8 cellular contexts compared by ENCODE assay signal in genomic region chr22:31106651-31107205, GRCh38. TPM values are rescaled to one million over a fixed set of nuclear protein-coding genes. Genes with fewer than 3 reads are reported as not detected.
DNase-seq lines count a peak whose midpoint lies in the region; ATAC-seq and TF ChIP-seq lines count a peak whose summit lies in the region.

No MANE protein-coding gene starts in this region.

- in situ Hi-C loops in gastrocnemius medialis (cut with MboI; ENCODE audit: low sequenced_read_pairs in 4 of 4), result no loop called here

- POLR2A ChIA-PET in activated CD8-positive, alpha-beta T cell treated with anti-CD3 and anti-CD28 coated beads, Interleukin-2, amount 10 ng/mL, durations not matched to agents 7 days and 5 days (lab: Charles Lee), result no interaction called here

- no peak for TF ChIP-seq CTCF in gastrocnemius medialis (IDR thresholded peaks at IDR 0.05 in 4 of 5, conservative IDR thresholded peaks at IDR 0.05 in 1 of 5)

- no peak for TF ChIP-seq POLR2A in gastrocnemius medialis (IDR thresholded peaks at IDR 0.05)

- H3K9me3 ChIP-seq in gastrocnemius medialis, result no peaks in the 10 kb centered on the region

- no peaks in the 10 kb centered on the region for H3K27me3 ChIP-seq in gastrocnemius medialis

- intact Hi-C loops in left cardiac atrium (cut with DNase I), result loop anchor here (1.0 to 5.0 kb wide), 2 partner anchors 41 to 42 kb away; no protein-coding TSS in a partner anchor
- intact Hi-C loops in gastrocnemius medialis (cut with DNase I; ENCODE audit: low total_unique reads), result loop anchor here (1.0 kb wide), 5 partner anchors 13 to 124 kb away; partner anchors contain the start of gene RNF185

- H3K4me3 Mint-ChIP-seq in activated CD8-positive, alpha-beta T cell treated with anti-CD3 and anti-CD28 coated beads, Interleukin-2, amount 10 ng/mL, durations not matched to agents 7 days and 5 days, result peak overlapping the region; percentile 86

- H3K9me3 Mint-ChIP-seq in activated CD8-positive, alpha-beta T cell treated with anti-CD3 and anti-CD28 coated beads, Interleukin-2, amount 10 ng/mL, durations not matched to agents 7 days and 5 days (ENCODE audit: insufficient read depth), result no peaks in the 10 kb centered on the region

- no peak for ATAC-seq in activated CD8-positive, alpha-beta T cell treated with anti-CD3 and anti-CD28 coated beads, Interleukin-2, amount 10 ng/mL, durations not matched to agents 7 days and 5 days
- ATAC-seq in left cardiac atrium (peak; percentile 16 to 28), gastrocnemius medialis (peak in 1 of 2 donors; percentile 3), GM18520 (IDR thresholded peaks at IDR 0.05; ENCODE audit: unreplicated experiment) (no peak)

- CTCF ChIA-PET in activated CD8-positive, alpha-beta T cell treated with anti-CD3 and anti-CD28 coated beads, Interleukin-2, amount 10 ng/mL, durations not matched to agents 7 days and 5 days (lab: Charles Lee), result interaction anchor here (0.6 to 2.6 kb wide), 26 partner anchors 11 to 500 kb away, joined by 3 to 22 read pairs (median 4); partner anchors contain the start of genes PIK3IP1, RNF185 and TCN2

- peak overlapping the region; percentile 93 to 98 (median 96) for H3K27ac ChIP-seq in gastrocnemius medialis

- peaks cover 28 to 36% of the 10 kb centered on the region in 2 donors for H3K4me1 ChIP-seq in gastrocnemius medialis

- DNase-seq in GM04504 (ENCODE audit: low read depth) (peak; percentile 36), left cardiac atrium (no peak), gastrocnemius medialis (no peak), NCI-H146 (lab: John Stamatoyannopoulos, UW) (no peak), T-helper 9 cell (no peak), NCI-H2029 (lab: John Stamatoyannopoulos, UW) (no peak)
- DNase-seq in activated CD8-positive, alpha-beta T cell treated with anti-CD3 and anti-CD28 coated beads, Interleukin-2, amount 10 ng/mL, durations not matched to agents 7 days and 5 days, result no peak

- no peaks in the 10 kb centered on the region for H3K27me3 Mint-ChIP-seq in activated CD8-positive, alpha-beta T cell treated with anti-CD3 and anti-CD28 coated beads, Interleukin-2, amount 10 ng/mL, durations not matched to agents 7 days and 5 days (ENCODE audit: low read depth)

- H3K36me3 Mint-ChIP-seq in activated CD8-positive, alpha-beta T cell treated with anti-CD3 and anti-CD28 coated beads, Interleukin-2, amount 10 ng/mL, durations not matched to agents 7 days and 5 days (ENCODE audit: low read depth), result peaks cover 2% of the 10 kb centered on the region

- H3K4me1 Mint-ChIP-seq in activated CD8-positive, alpha-beta T cell treated with anti-CD3 and anti-CD28 coated beads, Interleukin-2, amount 10 ng/mL, durations not matched to agents 7 days and 5 days (ENCODE audit: low read depth), result peaks cover 10% of the 10 kb centered on the region

- H3K36me3 ChIP-seq in gastrocnemius medialis, result peaks cover 0 to 5% of the 10 kb centered on the region in 2 donors

- peak overlapping the region; percentile 68 to 81 (median 80) for H3K4me3 ChIP-seq in gastrocnemius medialis

- no peak overlapping the region for H3K27ac Mint-ChIP-seq in activated CD8-positive, alpha-beta T cell treated with anti-CD3 and anti-CD28 coated beads, Interleukin-2, amount 10 ng/mL, durations not matched to agents 7 days and 5 days

RNA-seq across cellular contexts. Expression of gene SELENOM, which starts 0.6 kb away (rescaled TPM):
- total RNA-seq in activated CD8-positive, alpha-beta T cell treated with anti-CD3 and anti-CD28 coated beads, Interleukin-2, amount 10 ng/mL, durations not matched to agents 7 days and 5 days, result under 1 TPM; 0.76 to 0.87 TPM
- total RNA-seq in left cardiac atrium (100 to 1,000 TPM; 118 to 145 TPM), gastrocnemius medialis (100 to 1,000 TPM; 144 to 184 (median 157) TPM)

RNA-seq across cellular contexts. Expression of gene INPP5J, which starts 16.0 kb away (rescaled TPM):
- total RNA-seq in activated CD8-positive, alpha-beta T cell treated with anti-CD3 and anti-CD28 coated beads, Interleukin-2, amount 10 ng/mL, durations not matched to agents 7 days and 5 days, result not detected
- total RNA-seq in left cardiac atrium, result 10 to 100 TPM; 13.3 to 26.4 TPM
- under 1 TPM; 0.15 to 0.33 (median 0.28) TPM for total RNA-seq in gastrocnemius medialis

RNA-seq across cellular contexts. Expression of gene SMTN, which starts 25.6 kb away (rescaled TPM):
- total RNA-seq in activated CD8-positive, alpha-beta T cell treated with anti-CD3 and anti-CD28 coated beads, Interleukin-2, amount 10 ng/mL, durations not matched to agents 7 days and 5 days, result 10 to 100 TPM; 51.0 to 61.7 TPM
- total RNA-seq in left cardiac atrium (100 to 1,000 TPM; 142 to 150 TPM), gastrocnemius medialis (100 to 1,000 TPM in 1 of 4 donors, 10 to 100 TPM in 3; 39.5 to 104 (median 45.3) TPM)

RNA-seq across cellular contexts. Expression of gene PLA2G3, which starts 33.6 kb away (rescaled TPM):
- not detected for total RNA-seq in activated CD8-positive, alpha-beta T cell treated with anti-CD3 and anti-CD28 coated beads, Interleukin-2, amount 10 ng/mL, durations not matched to agents 7 days and 5 days
- total RNA-seq in left cardiac atrium (not detected), gastrocnemius medialis (not detected)

RNA-seq across cellular contexts. Expression of gene RNF185, which starts 53.3 kb away (rescaled TPM):
- total RNA-seq in activated CD8-positive, alpha-beta T cell treated with anti-CD3 and anti-CD28 coated beads, Interleukin-2, amount 10 ng/mL, durations not matched to agents 7 days and 5 days, result 10 to 100 TPM; 17.7 to 18.1 TPM
- total RNA-seq in left cardiac atrium, result 10 to 100 TPM; 20.2 to 24.4 TPM
- 10 to 100 TPM; 23.8 to 28.1 (median 27.6) TPM for total RNA-seq in gastrocnemius medialis

Comparison
In these comparisons a context has a peak if more than half of its experiments do, and no peak if none do; other contexts are left out.
1. ATAC-seq: peak in left cardiac atrium (2 of 2); none in activated CD8-positive, alpha-beta T cell treated with anti-CD3 and anti-CD28 coated beads, Interleukin-2, amount 10 ng/mL, durations not matched to agents 7 days and 5 days (single experiment) and GM18520 (single experiment).
2. RNA of gene SELENOM, which starts 0.6 kb away (total RNA-seq): 144 to 184 TPM in gastrocnemius medialis and 118 to 145 TPM in left cardiac atrium; 0.76 to 0.87 TPM in activated CD8-positive, alpha-beta T cell treated with anti-CD3 and anti-CD28 coated beads, Interleukin-2, amount 10 ng/mL, durations not matched to agents 7 days and 5 days; every median in the first group is over 10 times any median in the second.
3. RNA of gene INPP5J, which starts 16.0 kb away (total RNA-seq): 13.3 to 26.4 TPM in left cardiac atrium; 0.15 to 0.33 TPM in gastrocnemius medialis and not detected in activated CD8-positive, alpha-beta T cell treated with anti-CD3 and anti-CD28 coated beads, Interleukin-2, amount 10 ng/mL, durations not matched to agents 7 days and 5 days; every median in the first group is over 10 times any median in the second.